In the genomic region with DNA sequence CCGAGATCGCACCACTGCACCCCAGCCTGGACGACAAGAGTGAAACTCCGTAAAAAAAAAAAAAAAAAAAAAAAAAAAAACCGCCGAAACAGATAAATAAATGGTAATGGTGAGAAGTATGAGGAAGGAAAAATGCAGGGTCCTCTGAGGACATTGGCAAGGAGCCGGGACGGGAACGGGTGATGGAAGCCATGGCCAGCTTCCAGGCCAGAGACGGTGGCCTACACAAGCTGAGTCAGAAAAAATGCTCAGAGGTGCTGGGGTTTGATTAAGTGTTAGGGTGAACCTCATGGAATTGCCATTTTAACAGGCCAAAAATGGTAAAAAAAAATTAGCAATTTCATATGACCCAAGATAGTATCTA, we compare ENCODE assay signal across 8 cellular contexts. TPM values are rescaled to one million over a fixed set of nuclear protein-coding genes. Genes with fewer than 3 reads are reported as not detected.
DNase-seq lines count a peak whose midpoint lies in the region; ATAC-seq and TF ChIP-seq lines count a peak whose summit lies in the region.

No MANE protein-coding gene starts in this region.

- H3K4me3 ChIP-seq in fibroblast of mammary gland (ENCODE audit: control insufficient read depth, low read depth, low read length) (peak overlapping the region; percentile 81), neuron (ENCODE audit: low read length) (peak overlapping the region; percentile 60)

- H3K27ac Mint-ChIP-seq in activated CD4-positive, alpha-beta T cell treated with anti-CD3 and anti-CD28 coated beads, Interleukin-2, amount 10 ng/mL, durations not matched to agents 7 days and 5 days, result peak overlapping the region; percentile 98
- peak overlapping the region; percentile 94 to 96 for H3K27ac Mint-ChIP-seq in T-cell

- peaks cover 16% of the 10 kb centered on the region for H3K4me1 ChIP-seq in neuron (ENCODE audit: insufficient read depth, low read length)

- TF ChIP-seq CTCF in fibroblast of mammary gland (conservative IDR thresholded peaks at IDR 0.05; ENCODE audit: control insufficient read depth, insufficient read depth, low read depth, low read length), result no peak
- TF ChIP-seq CTCF in GM10266 (IDR thresholded peaks at IDR 0.05; ENCODE audit: control insufficient read depth, insufficient read depth, low read depth, missing control alignments), result no peak

- H3K9me3 Mint-ChIP-seq in activated CD4-positive, alpha-beta T cell treated with anti-CD3 and anti-CD28 coated beads, Interleukin-2, amount 10 ng/mL, durations not matched to agents 7 days and 5 days, result no peaks in the 10 kb centered on the region
- no peaks in the 10 kb centered on the region for H3K9me3 Mint-ChIP-seq in T-cell

- CTCF ChIA-PET in activated CD4-positive, alpha-beta T cell treated with anti-CD3 and anti-CD28 coated beads, Interleukin-2, amount 10 ng/mL, durations not matched to agents 7 days and 5 days (lab: Charles Lee), result interaction anchor here (1.2 to 1.6 kb wide), 3 partner anchors 10 to 67 kb away, joined by 3 to 8 read pairs (median 4); no protein-coding TSS in a partner anchor
- CTCF ChIA-PET in T-cell (lab: Charles Lee), result interaction anchor here in 1 of 2 donors (0.6 to 0.8 kb wide), 2 partner anchors 20 to 44 kb away, joined by 4 to 6 read pairs; a partner anchor contains a TSS

- peaks cover 39% of the 10 kb centered on the region for H3K4me1 Mint-ChIP-seq in activated CD4-positive, alpha-beta T cell treated with anti-CD3 and anti-CD28 coated beads, Interleukin-2, amount 10 ng/mL, durations not matched to agents 7 days and 5 days
- H3K4me1 Mint-ChIP-seq in T-cell, result peaks cover 31 to 36% (median 35%) of the 10 kb centered on the region in 3 donors

- H2AFZ ChIP-seq in neuron (ENCODE audit: low read depth, low read length), result peak overlapping the region; percentile 83

- ATAC-seq in T-cell (replicated peaks in 1 of 4) (no peak), HG02870 (IDR thresholded peaks at IDR 0.05; ENCODE audit: unreplicated experiment) (no peak)

- H3K27me3 ChIP-seq in neuron (ENCODE audit: insufficient read depth, low read length), result no peaks in the 10 kb centered on the region

- POLR2A ChIA-PET in activated CD4-positive, alpha-beta T cell treated with anti-CD3 and anti-CD28 coated beads, Interleukin-2, amount 10 ng/mL, durations not matched to agents 7 days and 5 days (lab: Charles Lee), result interaction anchor here (1.1 kb wide), 1 partner anchor 67 kb away, joined by 4 read pairs; no protein-coding TSS in a partner anchor
- POLR2A ChIA-PET in T-cell (lab: Charles Lee), result interaction anchor here in 1 of 2 donors (1.1 kb wide), 1 partner anchor 46 kb away, joined by 3 read pairs; no protein-coding TSS in a partner anchor

- H3K36me3 Mint-ChIP-seq in activated CD4-positive, alpha-beta T cell treated with anti-CD3 and anti-CD28 coated beads, Interleukin-2, amount 10 ng/mL, durations not matched to agents 7 days and 5 days (ENCODE audit: low read depth), result no peaks in the 10 kb centered on the region
- no peaks in the 10 kb centered on the region for H3K36me3 Mint-ChIP-seq in T-cell

- H3K4me3 Mint-ChIP-seq in activated CD4-positive, alpha-beta T cell treated with anti-CD3 and anti-CD28 coated beads, Interleukin-2, amount 10 ng/mL, durations not matched to agents 7 days and 5 days, result peak overlapping the region; percentile 99
- H3K4me3 Mint-ChIP-seq in T-cell, result peak overlapping the region; percentile 94 to 97 (median 95)

- no peaks in the 10 kb centered on the region for H3K9me3 ChIP-seq in neuron (ENCODE audit: low read length)

- no peak for DNase-seq in activated CD4-positive, alpha-beta T cell treated with anti-CD3 and anti-CD28 coated beads, Interleukin-2, amount 10 ng/mL, durations not matched to agents 7 days and 5 days
- no peak for DNase-seq in activated CD4-positive, alpha-beta T cell treated with anti-CD3 and anti-CD28 coated beads for 48 hours
- DNase-seq in T-cell (no peak), fibroblast of mammary gland (ENCODE audit: low read depth) (peak; percentile 97), GDM1 (lab: John Stamatoyannopoulos, UW) (no peak), GM10266 (ENCODE audit: extremely low spot score) (no peak)

- H3K36me3 ChIP-seq in neuron (ENCODE audit: insufficient read depth, low read length), result no peaks in the 10 kb centered on the region

- H3K27me3 Mint-ChIP-seq in activated CD4-positive, alpha-beta T cell treated with anti-CD3 and anti-CD28 coated beads, Interleukin-2, amount 10 ng/mL, durations not matched to agents 7 days and 5 days, result no peaks in the 10 kb centered on the region
- no peaks in the 10 kb centered on the region for H3K27me3 Mint-ChIP-seq in T-cell

RNA-seq across cellular contexts. Expression of a gene that starts 0.9 kb away (rescaled TPM):
- total RNA-seq in activated CD4-positive, alpha-beta T cell treated with anti-CD3 and anti-CD28 coated beads, Interleukin-2, amount 10 ng/mL, durations not matched to agents 7 days and 5 days, result 1 to 10 TPM; 6.0 to 6.2 TPM
- 1 to 10 TPM; 5.4 to 9.8 (median 9.0) TPM for total RNA-seq in T-cell

RNA-seq across cellular contexts. Expression of a gene that starts 20.1 kb away (rescaled TPM):
- total RNA-seq in activated CD4-positive, alpha-beta T cell treated with anti-CD3 and anti-CD28 coated beads, Interleukin-2, amount 10 ng/mL, durations not matched to agents 7 days and 5 days, result 10 to 100 TPM; 91.3 to 92.5 TPM
- total RNA-seq in T-cell, result 10 to 100 TPM; 69.7 to 82.1 (median 76.8) TPM

RNA-seq across cellular contexts. Expression of a gene that starts 30.0 kb away (rescaled TPM):
- total RNA-seq in activated CD4-positive, alpha-beta T cell treated with anti-CD3 and anti-CD28 coated beads, Interleukin-2, amount 10 ng/mL, durations not matched to agents 7 days and 5 days, result 10 to 100 TPM; 46.2 to 46.6 TPM
- 100 to 1,000 TPM in 2 of 5 donors, 10 to 100 TPM in 3; 37.6 to 107 (median 94.3) TPM for total RNA-seq in T-cell
